Comparison of ENCODE assay signal across 8 cellular contexts in the genomic region with DNA sequence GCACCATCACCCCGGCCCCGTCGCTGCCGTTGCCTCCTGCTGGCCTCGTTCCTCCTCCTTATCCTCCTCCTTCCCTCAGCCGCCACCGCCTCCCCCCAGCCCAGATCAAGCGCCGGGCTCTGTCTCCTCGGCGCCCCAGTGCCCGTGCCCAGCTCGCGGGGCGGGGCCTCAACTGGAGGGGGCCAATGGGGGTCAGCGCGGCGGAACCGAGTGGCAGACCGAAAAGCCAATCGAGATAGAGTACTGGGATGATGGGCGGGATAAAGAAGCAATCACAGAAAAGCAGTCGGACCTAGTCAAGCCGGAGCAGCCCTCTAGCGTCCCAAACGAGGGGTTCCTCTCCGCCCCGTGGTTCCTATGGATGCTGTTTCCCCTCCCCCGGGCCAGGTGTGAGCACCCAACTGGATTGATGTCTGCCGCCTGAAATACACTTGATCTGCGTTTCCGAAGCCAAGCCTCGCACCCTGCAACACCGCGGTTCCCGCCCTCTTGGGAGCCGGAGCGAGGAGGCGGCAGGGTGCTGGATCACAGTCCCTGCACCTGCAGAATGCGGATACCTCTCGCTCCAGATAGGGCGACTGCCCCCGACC. TPM values are rescaled to one million over a fixed set of nuclear protein-coding genes. Genes with fewer than 3 reads are reported as not detected.
DNase-seq lines count a peak whose midpoint lies in the region; ATAC-seq and TF ChIP-seq lines count a peak whose summit lies in the region.

A gene (minus strand): TSS at position 121 of the 590 bp plus-strand sequence.

- ATAC-seq in CD4-positive, alpha-beta T cell (ENCODE audit: poor library complexity), result peak; percentile 96
- peak; percentile 98 for ATAC-seq in GM19468 (IDR thresholded peaks at IDR 0.05; ENCODE audit: extremely low read depth, unreplicated experiment)

- intact Hi-C loops in CD4-positive, alpha-beta T cell (cut with DNase I, micrococcal nuclease), result loop anchor here in 1 of 2 experiments (5.0 kb wide), 2 partner anchors 92 to 232 kb away; a partner anchor contains a TSS

- no peaks in the 10 kb centered on the region for H3K9me3 Mint-ChIP-seq in CD4-positive, alpha-beta T cell

- peaks cover 86% of the 10 kb centered on the region for H3K27me3 Mint-ChIP-seq in CD4-positive, alpha-beta T cell

- H3K27ac Mint-ChIP-seq in CD4-positive, alpha-beta T cell, result peak within 1 kb of the TSS; percentile 22

- peaks cover 22% of the 10 kb centered on the region for H3K4me1 Mint-ChIP-seq in CD4-positive, alpha-beta T cell (ENCODE audit: low read depth)

- POLR2A ChIA-PET in CD4-positive, alpha-beta T cell (lab: Charles Lee), result interaction anchor here (1.1 to 2.1 kb wide), 2 partner anchors 93 to 233 kb away, joined by 3 to 10 read pairs; a partner anchor contains a TSS

- TF ChIP-seq CTCF in CD4-positive, alpha-beta T cell (IDR thresholded peaks at IDR 0.05), result no peak
- TF ChIP-seq CTCF in epithelial cell of proximal tubule (conservative IDR thresholded peaks at IDR 0.05; ENCODE audit: low read depth, low read length), result peak; percentile 42

- CTCF ChIA-PET in CD4-positive, alpha-beta T cell (lab: Charles Lee), result interaction anchor here (0.8 kb wide), 1 partner anchor 95 kb away, joined by 3 read pairs; no protein-coding TSS in a partner anchor

- DNase-seq in CD4-positive, alpha-beta T cell, result peak; percentile 74 to 87 (median 81)
- peak; percentile 96 for DNase-seq in HPDE6-E6E7 (ENCODE audit: extremely low spot score)
- peak; percentile 40 for DNase-seq in NOMO-1 treated with dmso at 0.1 percent for 144 hours (lab: John Stamatoyannopoulos, UW; ENCODE audit: unreplicated experiment)
- DNase-seq in activated T-cell treated with anti-CD3 and anti-CD28 coated beads for 48 hours (ENCODE audit: low read depth), result peak; percentile 86
- DNase-seq in epithelial cell of proximal tubule (ENCODE audit: low read depth), result no peak
- peak; percentile 88 for DNase-seq in middle frontal gyrus (ENCODE audit: extremely low spot score, low spot score)
- peak; percentile 75 to 82 for DNase-seq in stimulated activated CD8-positive, alpha-beta memory T cell treated with anti-CD3 and anti-CD28 coated beads, Interleukin-15, amount 100 ng/mL, for 48 hours (ENCODE audit: low read depth in 2 of 2)

- H3K9me3 ChIP-seq in CD4-positive, alpha-beta T cell (ENCODE audit: control insufficient read depth, low read length), result no peaks in the 10 kb centered on the region

- H3K4me3 Mint-ChIP-seq in CD4-positive, alpha-beta T cell, result peak within 1 kb of the TSS; percentile 90

- peaks cover 45% of the 10 kb centered on the region for H3K27me3 ChIP-seq in CD4-positive, alpha-beta T cell (ENCODE audit: control insufficient read depth, insufficient read depth, low read length)

- H3K4me3 ChIP-seq in epithelial cell of proximal tubule (ENCODE audit: low read depth, low read length), result peak within 1 kb of the TSS; percentile 74

- H3K36me3 Mint-ChIP-seq in CD4-positive, alpha-beta T cell (ENCODE audit: low read depth), result no peaks in the 10 kb centered on the region

- no peak within 1 kb of the TSS for H3K27ac ChIP-seq in CD4-positive, alpha-beta T cell (ENCODE audit: low read depth, low read length)

RNA-seq across cellular contexts. Expression of the gene that starts here (rescaled TPM):
- not detected for total RNA-seq in CD4-positive, alpha-beta T cell
- 3.0 TPM in 2 replicates for total RNA-seq in epithelial cell of proximal tubule

Comparison
In these comparisons a context has a peak if more than half of its experiments do, and no peak if none do; other contexts are left out.
1. Peak in DNase-seq and ATAC-seq in CD4-positive, alpha-beta T cell; RNA of the gene not detected or under 1 TPM.